10 cellular contexts compared by ENCODE assay signal in the genomic region with DNA sequence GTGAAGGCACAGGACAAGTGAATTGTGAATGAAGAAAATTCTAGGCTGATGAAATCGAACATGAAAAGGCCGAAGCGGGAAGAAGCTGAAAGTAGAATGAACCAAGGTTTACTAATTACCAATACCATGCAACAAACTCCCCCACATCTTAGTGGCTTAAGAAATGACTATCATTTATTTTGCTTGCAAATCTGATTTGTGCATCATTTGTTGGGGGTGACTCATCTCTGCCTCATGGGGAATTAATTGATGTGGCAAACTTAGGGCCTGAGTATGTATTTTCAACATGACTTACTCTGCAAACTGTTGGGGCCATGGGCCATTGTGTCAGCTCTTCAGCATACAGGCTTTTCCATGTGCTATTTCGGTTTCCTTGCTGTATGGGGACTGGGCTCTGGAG. TPM values are rescaled to one million over a fixed set of nuclear protein-coding genes. Genes with fewer than 3 reads are reported as not detected.
DNase-seq lines count a peak whose midpoint lies in the region; ATAC-seq and TF ChIP-seq lines count a peak whose summit lies in the region.
"Had no signal": no experiment of that assay in that cellular context is flagged by ENCODE, and none has a peak within 500 bp of the region (broad histone marks: within the 10 kb centered on the region; RNA-seq: fewer than 3 reads in every experiment).

No MANE protein-coding gene starts in this region.

- peaks cover 9% of the 10 kb centered on the region for H3K27me3 Mint-ChIP-seq in activated T-cell treated with anti-CD3 and anti-CD28 coated beads, Interleukin-2, amount 50 U/mL, for 4 hours (ENCODE audit: low read depth)
- peaks cover 6 to 33% (median 15%) of the 10 kb centered on the region in 5 donors for H3K27me3 Mint-ChIP-seq in naive thymus-derived CD4-positive, alpha-beta T cell

- H3K36me3 Mint-ChIP-seq in activated T-cell treated with anti-CD3 and anti-CD28 coated beads, Interleukin-2, amount 50 U/mL, for 4 hours (ENCODE audit: insufficient read depth) = no peaks in the 10 kb centered on the region
- no peaks in the 10 kb centered on the region for H3K36me3 Mint-ChIP-seq in naive thymus-derived CD4-positive, alpha-beta T cell

- DNase-seq in A673 (ENCODE audit: low spot score) (peak; percentile 53), GM12865 (ENCODE audit: low read depth) (peak; percentile 6), foreskin melanocyte (peak; percentile 13), G401 (ENCODE audit: low spot score) (no peak), DMS53 treated with DMSO at 0.1 percent for 48 hours (lab: John Stamatoyannopoulos, UW; ENCODE audit: unreplicated experiment) (no peak)
- DNase-seq in activated T-cell treated with anti-CD3 and anti-CD28 coated beads, Interleukin-2, amount 50 U/mL, for 4 hours = no peak
- no peak for DNase-seq in naive thymus-derived CD4-positive, alpha-beta T cell
- DNase-seq: DMS 273 treated with DMSO at 0.1 percent for 48 hours, NCI-H1930 had no signal

- CTCF ChIA-PET in A673 (lab: Charles Lee) = no interaction called here
- CTCF ChIA-PET in naive thymus-derived CD4-positive, alpha-beta T cell (lab: Charles Lee) = no interaction called here

- intact Hi-C loops in A673 (cut with micrococcal nuclease; ENCODE audit: unreplicated experiment) = no loop called here
- intact Hi-C loops in naive thymus-derived CD4-positive, alpha-beta T cell (cut with micrococcal nuclease) = no loop called here

- POLR2A ChIA-PET in A673 (lab: Charles Lee; ENCODE audit: low non-redundant PET) = no interaction called here
- POLR2A ChIA-PET in naive thymus-derived CD4-positive, alpha-beta T cell (lab: Charles Lee) = no interaction called here

- H3K4me1 ChIP-seq in A673 (ENCODE audit: insufficient read depth, low read length, poor library complexity, severe bottlenecking) = peaks cover 5% of the 10 kb centered on the region
- no peaks in the 10 kb centered on the region for H3K4me1 ChIP-seq in naive thymus-derived CD4-positive, alpha-beta T cell (ENCODE audit: control insufficient read depth in 2 of 2, insufficient read depth in 2 of 2, low read length in 2 of 2)

- H3K27me3 ChIP-seq in A673 (replicated peaks; ENCODE audit: insufficient read depth, low read depth, low read length, poor library complexity) = no peaks in the 10 kb centered on the region
- H3K27me3 ChIP-seq in naive thymus-derived CD4-positive, alpha-beta T cell (ENCODE audit: control insufficient read depth in 2 of 2, insufficient read depth in 2 of 2, low read length in 2 of 2) = no peaks in the 10 kb centered on the region

- H3K36me3 ChIP-seq in A673 (ENCODE audit: insufficient read depth, low read length, poor library complexity, severe bottlenecking) = no peaks in the 10 kb centered on the region
- no peaks in the 10 kb centered on the region for H3K36me3 ChIP-seq in naive thymus-derived CD4-positive, alpha-beta T cell (ENCODE audit: control insufficient read depth in 2 of 3, insufficient read depth in 3 of 3, low read length in 3 of 3)

- no TSS peak for BruUV-seq in A673 (replicated peaks; lab: Mats Ljungman, UMichigan)

- no peak overlapping the region for H3K27ac ChIP-seq in A673 (ENCODE audit: low read depth, low read length, poor library complexity, severe bottlenecking)
- no peak overlapping the region for H3K27ac ChIP-seq in naive thymus-derived CD4-positive, alpha-beta T cell (ENCODE audit: low read depth, low read length)

- no peak overlapping the region for H3K27ac Mint-ChIP-seq in naive thymus-derived CD4-positive, alpha-beta T cell

- H3K9me3 ChIP-seq in A673 (ENCODE audit: low read depth, low read length, poor library complexity, severe bottlenecking) = no peaks in the 10 kb centered on the region
- H3K9me3 ChIP-seq in naive thymus-derived CD4-positive, alpha-beta T cell (ENCODE audit: control insufficient read depth in 2 of 3, low read length in 3 of 3) = no peaks in the 10 kb centered on the region

- no peak overlapping the region for H3K4me3 Mint-ChIP-seq in activated T-cell treated with anti-CD3 and anti-CD28 coated beads, Interleukin-2, amount 50 U/mL, for 4 hours
- H3K4me3 Mint-ChIP-seq in naive thymus-derived CD4-positive, alpha-beta T cell = no peak overlapping the region

- H3K4me3 ChIP-seq in A673 (ENCODE audit: low read depth, low read length, poor library complexity, severe bottlenecking) (no peak overlapping the region), GM12865 (ENCODE audit: low read depth, low read length) (no peak overlapping the region)
- H3K4me3 ChIP-seq in naive thymus-derived CD4-positive, alpha-beta T cell (ENCODE audit: low read length) = no peak overlapping the region

- no peaks in the 10 kb centered on the region for H3K9me3 Mint-ChIP-seq in activated T-cell treated with anti-CD3 and anti-CD28 coated beads, Interleukin-2, amount 50 U/mL, for 4 hours
- H3K9me3 Mint-ChIP-seq in naive thymus-derived CD4-positive, alpha-beta T cell = no peaks in the 10 kb centered on the region

- in situ Hi-C loops in G401 (cut with HindIII; ENCODE audit: low sequenced_read_pairs) = no loop called here

- ATAC-seq in activated T-cell treated with anti-CD3 and anti-CD28 coated beads, Interleukin-2, amount 50 U/mL, for 4 hours = peak; percentile 98
- ATAC-seq in naive thymus-derived CD4-positive, alpha-beta T cell = no peak
- ATAC-seq in GM21367 (IDR thresholded peaks at IDR 0.05; ENCODE audit: unreplicated experiment) = no peak

- TF ChIP-seq CTCF in A673 (conservative IDR thresholded peaks at IDR 0.05; ENCODE audit: low read depth, low read length) (no peak), GM12865 (IDR thresholded peaks at IDR 0.05; ENCODE audit: insufficient read depth, low read depth, low read length, missing control alignments) (no peak)

- peaks cover 11% of the 10 kb centered on the region for H3K4me1 Mint-ChIP-seq in activated T-cell treated with anti-CD3 and anti-CD28 coated beads, Interleukin-2, amount 50 U/mL, for 4 hours (ENCODE audit: low read depth)
- H3K4me1 Mint-ChIP-seq in naive thymus-derived CD4-positive, alpha-beta T cell = peaks cover 0 to 8% (median 0%) of the 10 kb centered on the region in 7 donors

RNA-seq across cellular contexts. Expression of gene PPP1R14C, which starts 26.8 kb away (rescaled TPM):
- 3.5 and 4.6 TPM in 2 replicates for total RNA-seq in A673 (2021)
- total RNA-seq in activated T-cell treated with anti-CD3 and anti-CD28 coated beads, Interleukin-2, amount 50 U/mL, for 4 hours = under 1 TPM in 2 of 3 donors, not detected in 1; 0.18 to 0.52 TPM
- not detected for total RNA-seq in naive thymus-derived CD4-positive, alpha-beta T cell
- polyA plus RNA-seq in naive thymus-derived CD4-positive, alpha-beta T cell = not detected
- total RNA-seq in G401 (2014; rRNA removed; shearing (Covaris generic)) = not detected in 2 replicates

Comparison
In these comparisons a context has a peak if more than half of its experiments do, and no peak if none do; other contexts are left out.
1. DNase-seq: peak in A673 (single experiment), GM12865 (single experiment) and foreskin melanocyte (single experiment); none in activated T-cell treated with anti-CD3 and anti-CD28 coated beads, Interleukin-2, amount 50 U/mL, for 4 hours (single experiment), naive thymus-derived CD4-positive, alpha-beta T cell (0 of 9), G401 (single experiment) and DMS53 treated with DMSO at 0.1 percent for 48 hours (single experiment).
2. ATAC-seq: peak in activated T-cell treated with anti-CD3 and anti-CD28 coated beads, Interleukin-2, amount 50 U/mL, for 4 hours (2 of 2); none in naive thymus-derived CD4-positive, alpha-beta T cell (single experiment) and GM21367 (single experiment).